ENCODE assay signal across 14 cellular contexts in genomic region chr3:31639828-31640227, GRCh38.
"Had no signal": no experiment of that assay in that cellular context is flagged by ENCODE, and none has a peak within 500 bp of the region (broad histone marks: within the 10 kb centered on the region; RNA-seq: fewer than 3 reads in every experiment).

No MANE protein-coding gene starts in this region.

- DNase-seq: activated CD4-positive, alpha-beta memory T cell treated with anti-CD3 and anti-CD28 coated beads for 36 hours; activated gamma-delta T cell treated with Interleukin-2 at 50 U/mL for 16 hours; activated T-cell treated with anti-CD3 and anti-CD28 coated beads, Interleukin-2, amount 50 U/mL, for 48 hours; aorta; head of caudate nucleus; left colon; mesenchymal stem cell; ovary; stimulated activated CD4-positive, alpha-beta T cell treated with anti-CD3 and anti-CD28 coated beads, Interleukin-4, amount 100 ng/mL, for 1 hour; stimulated activated naive CD8-positive, alpha-beta T cell treated with anti-CD3 and anti-CD28 coated beads, Interleukin-15, amount 100 ng/mL, for 72 hours; T-helper 2 cell; testis had no signal

- H3K4me1 ChIP-seq: breast epithelium, testis had no signal

- H3K4me3 ChIP-seq: breast epithelium, ovary, testis had no signal

- ATAC-seq: esophagus mucosa; left colon; stimulated activated naive CD8-positive, alpha-beta T cell treated with anti-CD3 and anti-CD28 coated beads, Interleukin-15, amount 100 ng/mL, for 72 hours had no signal

- H3K9me3 ChIP-seq: breast epithelium, ovary, testis had no signal

- H3K27me3 ChIP-seq: breast epithelium, ovary, testis had no signal

- H3K27ac ChIP-seq: breast epithelium, ovary, testis had no signal

- H3K36me3 ChIP-seq: breast epithelium, ovary had no signal
